Comparison of ENCODE assay signal across 21 cellular contexts in genomic region chr9:129105857-129106694, GRCh38.
"Had no signal": no experiment of that assay in that cellular context is flagged by ENCODE, and none has a peak within 500 bp of the region (broad histone marks: within the 10 kb centered on the region; RNA-seq: fewer than 3 reads in every experiment).

No MANE protein-coding gene starts in this region.

- H3K36me3 Mint-ChIP-seq: type B pancreatic cell had no signal

- H3K4me1 ChIP-seq: foreskin keratinocyte had no signal

- ATAC-seq: effector memory CD8-positive, alpha-beta T cell; foreskin keratinocyte; naive thymus-derived CD8-positive, alpha-beta T cell; right cardiac atrium; stimulated activated naive CD8-positive, alpha-beta T cell treated with anti-CD3 and anti-CD28 coated beads, Interleukin-15, Interleukin-2, amounts not matched to agents 100 U/mL and 50 U/mL, for 24 hours had no signal

- H3K9me3 Mint-ChIP-seq: dendritic cell treated with granulocyte-macrophage colony-stimulating factor and Interleukin-4, amounts not matched to agents 40 ng/mL and 50 ng/mL, for 4 days; effector memory CD8-positive, alpha-beta T cell; naive thymus-derived CD8-positive, alpha-beta T cell; type B pancreatic cell had no signal

- H3K27me3 ChIP-seq: esophagus squamous epithelium, hepatocyte, suprapubic skin, thyroid gland had no signal

- DNase-seq: cerebellar nuclear complex; effector memory CD8-positive, alpha-beta T cell; esophagus squamous epithelium; foreskin keratinocyte; head of caudate nucleus; kidney glomerular epithelial cell; mesendoderm; naive thymus-derived CD8-positive, alpha-beta T cell; posterior cingulate gyrus; stimulated activated CD4-positive, alpha-beta T cell treated with anti-CD3 and anti-CD28 coated beads, Interleukin-2, amount 100 ng/mL, for 48 hours; stimulated activated naive CD8-positive, alpha-beta T cell treated with anti-CD3 and anti-CD28 coated beads, Interleukin-15, Interleukin-2, amounts not matched to agents 100 U/mL and 50 U/mL, for 24 hours; thyroid gland had no signal

- H3K9me3 ChIP-seq: esophagus squamous epithelium, suprapubic skin, thyroid gland had no signal

- H2AFZ ChIP-seq: hepatocyte had no signal

- H3K27ac Mint-ChIP-seq: dendritic cell treated with granulocyte-macrophage colony-stimulating factor and Interleukin-4, amounts not matched to agents 40 ng/mL and 50 ng/mL, for 4 days; effector memory CD8-positive, alpha-beta T cell; type B pancreatic cell had no signal

- FAIRE-seq: colon, islet of Langerhans, urothelium cell line had no signal

- H3K27me3 Mint-ChIP-seq: effector memory CD8-positive, alpha-beta T cell; naive thymus-derived CD8-positive, alpha-beta T cell had no signal

- H3K4me3 ChIP-seq: esophagus squamous epithelium, hepatocyte, smooth muscle cell, suprapubic skin, thyroid gland had no signal

- H3K27ac ChIP-seq: esophagus squamous epithelium, foreskin keratinocyte, suprapubic skin, thyroid gland had no signal

- H3K4me3 Mint-ChIP-seq: dendritic cell treated with granulocyte-macrophage colony-stimulating factor and Interleukin-4, amounts not matched to agents 40 ng/mL and 50 ng/mL, for 4 days; effector memory CD8-positive, alpha-beta T cell; naive thymus-derived CD8-positive, alpha-beta T cell; type B pancreatic cell had no signal

- H3K4me2 ChIP-seq: hepatocyte, smooth muscle cell had no signal
